Comparison of ENCODE assay signal across 9 cellular contexts in the genomic region with DNA sequence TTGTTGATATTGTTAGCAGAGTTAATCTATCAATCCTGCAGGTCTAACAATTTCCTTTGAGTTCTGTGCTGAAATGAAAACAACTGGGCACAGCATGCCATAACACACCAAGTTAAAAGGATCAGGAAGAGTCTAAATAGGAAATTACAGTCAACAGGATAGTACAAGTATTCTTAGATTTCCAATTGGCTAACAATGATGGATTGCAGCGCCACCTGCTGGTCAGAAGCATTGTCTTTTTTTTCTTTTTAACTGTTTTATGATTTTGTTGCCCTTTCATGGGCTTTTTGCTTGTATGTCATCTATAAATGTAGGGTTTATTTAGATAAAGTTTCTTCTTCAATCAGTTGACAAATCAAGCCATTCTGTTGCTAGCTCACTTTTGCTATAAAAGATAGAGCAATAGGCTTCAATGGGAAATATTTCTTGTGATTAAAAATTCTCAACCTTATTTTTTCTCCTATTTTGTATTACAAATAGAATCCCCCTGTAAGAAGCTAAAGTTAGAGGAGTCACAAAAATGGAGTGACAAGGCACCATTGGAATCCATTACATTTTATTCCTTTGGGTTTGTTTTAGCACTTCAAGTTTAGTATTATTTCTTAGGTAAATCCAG. TPM values are rescaled to one million over a fixed set of nuclear protein-coding genes. Genes with fewer than 3 reads are reported as not detected.
DNase-seq lines count a peak whose midpoint lies in the region; ATAC-seq and TF ChIP-seq lines count a peak whose summit lies in the region.
"Had no signal": no experiment of that assay in that cellular context is flagged by ENCODE, and none has a peak within 500 bp of the region (broad histone marks: within the 10 kb centered on the region; RNA-seq: fewer than 3 reads in every experiment).

No MANE protein-coding gene starts in this region.

- ATAC-seq in GM23338 (no peak), HG02870 (IDR thresholded peaks at IDR 0.05; ENCODE audit: unreplicated experiment) (no peak)
- ATAC-seq in activated CD8-positive, alpha-beta T cell treated with anti-CD3 and anti-CD28 coated beads, Interleukin-2, amount 10 ng/mL, durations not matched to agents 7 days and 5 days, result no peak

- no peaks in the 10 kb centered on the region for H3K79me2 ChIP-seq in GM23338 (replicated peaks; ENCODE audit: insufficient read depth)

- H2AFZ ChIP-seq in GM23338, result no peak overlapping the region

- no peaks in the 10 kb centered on the region for H3F3A ChIP-seq in GM23338 (replicated peaks; ENCODE audit: low read depth)

- H3K27ac Mint-ChIP-seq in GM23338, result no peak overlapping the region
- H3K27ac Mint-ChIP-seq in activated CD8-positive, alpha-beta T cell treated with anti-CD3 and anti-CD28 coated beads, Interleukin-2, amount 10 ng/mL, durations not matched to agents 7 days and 5 days, result no peak overlapping the region
- H3K27ac Mint-ChIP-seq: T-helper 1 cell treated with Interleukin-12 subunit alpha and Interleukin-12 subunit beta and Interleukin-4 antibody, amounts not matched to agents 30 μg/mL and 1 μg/mL, for 36 hours had no signal

- no peaks in the 10 kb centered on the region for H3K27me3 Mint-ChIP-seq in GM23338 (ENCODE audit: insufficient read depth, low read depth, poor library complexity)
- no peaks in the 10 kb centered on the region for H3K27me3 Mint-ChIP-seq in activated CD8-positive, alpha-beta T cell treated with anti-CD3 and anti-CD28 coated beads, Interleukin-2, amount 10 ng/mL, durations not matched to agents 7 days and 5 days (ENCODE audit: low read depth)

- TF ChIP-seq CTCF in GM23338 (conservative IDR thresholded peaks at IDR 0.05; ENCODE audit: low read depth in 2 of 2), result peak; percentile 62 to 67
- peak; percentile 59 to 80 (median 74) for TF ChIP-seq CTCF in esophagus muscularis mucosa (IDR thresholded peaks at IDR 0.05)
- peak; percentile 66 to 77 (median 72) for TF ChIP-seq CTCF in uterus (IDR thresholded peaks at IDR 0.05)

- H4K20me1 ChIP-seq in GM23338 (replicated peaks; ENCODE audit: insufficient read depth), result no peaks in the 10 kb centered on the region

- H3K9me2 ChIP-seq in GM23338 (ENCODE audit: insufficient read depth), result no peaks in the 10 kb centered on the region

- no peaks in the 10 kb centered on the region for H3K4me1 Mint-ChIP-seq in GM23338
- no peaks in the 10 kb centered on the region for H3K4me1 Mint-ChIP-seq in activated CD8-positive, alpha-beta T cell treated with anti-CD3 and anti-CD28 coated beads, Interleukin-2, amount 10 ng/mL, durations not matched to agents 7 days and 5 days (ENCODE audit: low read depth)

- intact Hi-C loops in esophagus muscularis mucosa (cut with DNase I), result loop anchor here (5.0 kb wide), 1 partner anchor 357 kb away; no protein-coding TSS in a partner anchor
- intact Hi-C loops in uterus (cut with DNase I; ENCODE audit: low total_unique reads), result no loop called here

- H3K4me1 ChIP-seq in GM23338 (ENCODE audit: insufficient read depth), result no peaks in the 10 kb centered on the region
- no peaks in the 10 kb centered on the region for H3K4me1 ChIP-seq in esophagus muscularis mucosa
- H3K4me1 ChIP-seq in uterus, result no peaks in the 10 kb centered on the region

- no peaks in the 10 kb centered on the region for H3K36me3 ChIP-seq in GM23338 (ENCODE audit: insufficient read depth)
- H3K36me3 ChIP-seq in esophagus muscularis mucosa, result no peaks in the 10 kb centered on the region
- H3K36me3 ChIP-seq in uterus, result no peaks in the 10 kb centered on the region

- H3K4me3 ChIP-seq in GM23338 (no peak overlapping the region), esophagus muscularis mucosa (no peak overlapping the region), uterus (no peak overlapping the region)

- H3K9me3 ChIP-seq in esophagus muscularis mucosa, result no peaks in the 10 kb centered on the region
- no peaks in the 10 kb centered on the region for H3K9me3 ChIP-seq in uterus

- no peak overlapping the region for H3K4me3 Mint-ChIP-seq in GM23338
- no peak overlapping the region for H3K4me3 Mint-ChIP-seq in activated CD8-positive, alpha-beta T cell treated with anti-CD3 and anti-CD28 coated beads, Interleukin-2, amount 10 ng/mL, durations not matched to agents 7 days and 5 days
- H3K4me3 Mint-ChIP-seq: T-helper 1 cell treated with Interleukin-12 subunit alpha and Interleukin-12 subunit beta and Interleukin-4 antibody, amounts not matched to agents 30 μg/mL and 1 μg/mL, for 36 hours had no signal

- peaks cover 8% of the 10 kb centered on the region; the same call in 1 of the 3 replicates for H3K36me3 Mint-ChIP-seq in GM23338 (ENCODE audit: low read depth)
- H3K36me3 Mint-ChIP-seq in activated CD8-positive, alpha-beta T cell treated with anti-CD3 and anti-CD28 coated beads, Interleukin-2, amount 10 ng/mL, durations not matched to agents 7 days and 5 days (ENCODE audit: low read depth), result no peaks in the 10 kb centered on the region

- no peak for TF ChIP-seq POLR2A in esophagus muscularis mucosa (IDR thresholded peaks at IDR 0.05; ENCODE audit: low read depth)
- no peak for TF ChIP-seq POLR2A in uterus (IDR thresholded peaks at IDR 0.05)

- no peak overlapping the region for H3K4me2 ChIP-seq in GM23338

- peak; percentile 3 for DNase-seq in CMK (ENCODE audit: low read depth)
- DNase-seq in GM23338 (ENCODE audit: low spot score), result peak; percentile 64
- DNase-seq in NCI-H345 (lab: John Stamatoyannopoulos, UW), result peak; percentile 61
- peak; percentile 66 for DNase-seq in activated CD8-positive, alpha-beta T cell treated with anti-CD3 and anti-CD28 coated beads, Interleukin-2, amount 10 ng/mL, durations not matched to agents 7 days and 5 days
- DNase-seq in esophagus muscularis mucosa (ENCODE audit: extremely low spot score), result no peak
- peak; percentile 4 for DNase-seq in non-pigmented ciliary epithelial cell (ENCODE audit: low read depth)
- DNase-seq in uterus, result peak; percentile 42 to 64

- WGBS in esophagus muscularis mucosa, result 0% methylated on average over 1 of the region's 1 CpG

- CTCF ChIA-PET in activated CD8-positive, alpha-beta T cell treated with anti-CD3 and anti-CD28 coated beads, Interleukin-2, amount 10 ng/mL, durations not matched to agents 7 days and 5 days (lab: Charles Lee), result interaction anchor here (1.0 kb wide), 2 partner anchors 19 to 779 kb away, joined by 3 read pairs; no protein-coding TSS in a partner anchor

- peaks cover 8% of the 10 kb centered on the region; the same call in 2 of the 3 replicates for H3K9me3 Mint-ChIP-seq in GM23338
- H3K9me3 Mint-ChIP-seq in activated CD8-positive, alpha-beta T cell treated with anti-CD3 and anti-CD28 coated beads, Interleukin-2, amount 10 ng/mL, durations not matched to agents 7 days and 5 days (ENCODE audit: insufficient read depth), result no peaks in the 10 kb centered on the region
- H3K9me3 Mint-ChIP-seq: T-helper 1 cell treated with Interleukin-12 subunit alpha and Interleukin-12 subunit beta and Interleukin-4 antibody, amounts not matched to agents 30 μg/mL and 1 μg/mL, for 36 hours had no signal

- no peaks in the 10 kb centered on the region for H3K27me3 ChIP-seq in GM23338 (ENCODE audit: insufficient read depth)
- H3K27me3 ChIP-seq in esophagus muscularis mucosa, result peaks cover 0 to 3% (median 0%) of the 10 kb centered on the region in 4 donors
- H3K27me3 ChIP-seq in uterus, result no peaks in the 10 kb centered on the region

- H3K27ac ChIP-seq in GM23338 (ENCODE audit: low read depth) (no peak overlapping the region), esophagus muscularis mucosa (replicated peaks in 1 of 4) (no peak overlapping the region), uterus (no peak overlapping the region)

- TF ChIP-seq EP300 in esophagus muscularis mucosa (IDR thresholded peaks at IDR 0.05), result no peak

- POLR2A ChIA-PET in activated CD8-positive, alpha-beta T cell treated with anti-CD3 and anti-CD28 coated beads, Interleukin-2, amount 10 ng/mL, durations not matched to agents 7 days and 5 days (lab: Charles Lee), result no interaction called here

TF ChIP-seq in GM23338, 12 proteins besides CTCF, POLR2A, EP300 and RAD21 (continues in another document):
- no peak for TF ChIP-seq STAT1 (IDR thresholded peaks at IDR 0.05; ENCODE audit: unreplicated experiment)
- no peak for TF ChIP-seq POLR2AphosphoS5 (IDR thresholded peaks at IDR 0.05; ENCODE audit: low read depth)
- no peak for TF ChIP-seq ZNF331 (CRISPR knock-in tag; IDR thresholded peaks at IDR 0.05; ENCODE audit: low read depth)
- no peak for TF ChIP-seq REST (IDR thresholded peaks at IDR 0.05; ENCODE audit: unreplicated experiment)

RNA-seq across cellular contexts. Expression of gene RPRM, which starts 40.8 kb away (rescaled TPM):
- 7.2 and 7.5 TPM in 2 replicates for total RNA-seq in GM23338 (2014; rRNA removed; shearing (Covaris generic))
- 5.9 and 7.4 TPM in 2 replicates for polyA plus RNA-seq in GM23338 (2016; fragmentation: Nextera tagmentation; extraction: Ambion mirVana)
- total RNA-seq in activated CD8-positive, alpha-beta T cell treated with anti-CD3 and anti-CD28 coated beads, Interleukin-2, amount 10 ng/mL, durations not matched to agents 7 days and 5 days, result under 1 TPM; 0.16 to 0.24 TPM
- total RNA-seq in esophagus muscularis mucosa, result 10 to 100 TPM in 1 of 4 donors, 1 to 10 TPM in 3; 3.3 to 12.1 (median 7.2) TPM
- total RNA-seq in uterus, result 10 to 100 TPM in 2 of 4 donors, 1 to 10 TPM in 1, not detected in 1; 1.0 to 54.1 (median 34.8) TPM
